9 cellular contexts compared by ENCODE assay signal in the genomic region with DNA sequence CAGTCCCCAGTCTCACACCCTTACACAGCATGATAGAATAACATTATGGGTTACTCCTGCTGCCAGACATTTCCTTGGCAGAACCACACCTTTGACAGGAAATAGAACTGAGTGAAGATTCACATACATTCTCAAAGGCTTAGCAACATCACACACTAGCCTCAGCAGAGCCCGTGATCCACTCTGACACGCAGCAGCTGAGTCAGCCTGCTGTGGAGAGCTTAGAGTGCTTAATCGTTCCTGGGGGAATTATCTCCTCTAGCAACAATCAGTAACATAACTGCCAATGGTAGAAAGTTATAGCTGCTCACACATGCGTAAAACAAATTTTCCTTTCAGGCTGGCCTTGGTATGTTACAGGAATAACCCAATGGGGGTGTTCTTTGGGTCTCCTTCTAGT.
A peak's percentile ranks its signal among the peaks of the same experiment; 100 is the strongest.
DNase-seq lines count a peak whose midpoint lies in the region; ATAC-seq, FAIRE-seq and TF ChIP-seq lines count a peak whose summit lies in the region.
"Had no signal": no experiment of that assay in that cellular context is flagged by ENCODE, and none has a peak within 500 bp of the region (broad histone marks: within the 10 kb centered on the region; RNA-seq: fewer than 3 reads in every experiment).

No MANE protein-coding gene starts in this region.

- no peak overlapping the region for H4K5ac ChIP-seq in mesendoderm (ENCODE audit: low read length)

- H3K18ac ChIP-seq in mesendoderm (ENCODE audit: low read length) = peak overlapping the region; percentile 56

- no peak overlapping the region for H2BK120ac ChIP-seq in mesendoderm (ENCODE audit: low read depth, low read length)

- no peaks in the 10 kb centered on the region for H3K36me3 Mint-ChIP-seq in T-helper 17 cell (ENCODE audit: low read depth)

- H4K8ac ChIP-seq in mesendoderm (ENCODE audit: low read depth, low read length) = no peak overlapping the region

- peak; percentile 62 for ATAC-seq in body of pancreas
- ATAC-seq in HG03432 (IDR thresholded peaks at IDR 0.05; ENCODE audit: unreplicated experiment) = no peak
- no peak for ATAC-seq in T-helper 17 cell

- H3K9me3 ChIP-seq in body of pancreas (no peaks in the 10 kb centered on the region), T-helper 17 cell (ENCODE audit: control insufficient read depth, low read length, poor library complexity, severe bottlenecking) (no peaks in the 10 kb centered on the region)

- no peaks in the 10 kb centered on the region for H3K79me1 ChIP-seq in mesendoderm (ENCODE audit: low read length)

- H3K4me2 ChIP-seq in mesendoderm (ENCODE audit: low read length) = no peak overlapping the region

- H3K9ac ChIP-seq in mesendoderm (ENCODE audit: low read length) = no peak overlapping the region

- H2BK15ac ChIP-seq in mesendoderm (replicated peaks; ENCODE audit: low read depth) = no peak overlapping the region

- no peaks in the 10 kb centered on the region for H3K27me3 ChIP-seq in body of pancreas
- H3K27me3 ChIP-seq in mesendoderm (ENCODE audit: insufficient read depth, low read length, poor library complexity) = no peaks in the 10 kb centered on the region

- no peak overlapping the region for H3K56ac ChIP-seq in mesendoderm (ENCODE audit: low read length)

- H2BK5ac ChIP-seq in mesendoderm (ENCODE audit: low read length) = no peak overlapping the region

- peak overlapping the region; percentile 79 for H3K4ac ChIP-seq in mesendoderm (ENCODE audit: low read depth, low read length)

- H3K36me3 ChIP-seq in body of pancreas (replicated peaks in 1 of 2; ENCODE audit: insufficient read depth in 1 of 2, low read depth in 2 of 2) = no peaks in the 10 kb centered on the region
- H3K36me3 ChIP-seq in mesendoderm (ENCODE audit: control insufficient read depth, insufficient read depth, low read length) = no peaks in the 10 kb centered on the region

- H3K27ac Mint-ChIP-seq in T-helper 17 cell = no peak overlapping the region
- H3K27ac Mint-ChIP-seq: T-helper 1 cell treated with Interleukin-12 subunit alpha and Interleukin-12 subunit beta and Interleukin-4 antibody, amounts not matched to agents 30 μg/mL and 1 μg/mL, for 36 hours had no signal

- FAIRE-seq in D721Med (lab: Jason Lieb, UNC) = peak; percentile 80

- DNase-seq in D721Med (ENCODE audit: insufficient read length, low spot score) (no peak), NCI-H1694 treated with DMSO at 0.1 percent for 48 hours (lab: John Stamatoyannopoulos, UW) (peak; percentile 54), body of pancreas (peak in 3 of 4 donors; percentile 19 to 45 (median 35)), mesendoderm (peak; percentile 96), hippocampal formation (lab: John Stamatoyannopoulos, UW) (no peak), GDM1 (lab: John Stamatoyannopoulos, UW) (no peak), T-helper 17 cell (no peak)

- no peaks in the 10 kb centered on the region for H3K4me1 Mint-ChIP-seq in T-helper 17 cell

- 40 to 55% methylated on average over 4 of the region's 4 CpGs for WGBS in body of pancreas, 2 donors
- WGBS in mesendoderm (ENCODE audit: extremely low coverage, insufficient coverage, low lambda C conversion rate) = no CpG with 5 or more reads among the region's 4 CpGs

- TF ChIP-seq CTCF in D721Med (IDR thresholded peaks at IDR 0.05; ENCODE audit: insufficient read depth, missing control alignments) = no peak
- TF ChIP-seq CTCF in body of pancreas (IDR thresholded peaks at IDR 0.05) = no peak

- H3K23ac ChIP-seq in mesendoderm (ENCODE audit: low read length) = no peak overlapping the region

- no peaks in the 10 kb centered on the region for H3K79me2 ChIP-seq in mesendoderm (ENCODE audit: control insufficient read depth, insufficient read depth, low read length)

- H3K4me3 ChIP-seq in body of pancreas (no peak overlapping the region), mesendoderm (ENCODE audit: low read length) (no peak overlapping the region)

- no peaks in the 10 kb centered on the region for H3K4me1 ChIP-seq in body of pancreas
- H3K4me1 ChIP-seq in mesendoderm (ENCODE audit: control insufficient read depth, low read depth, low read length) = peaks cover 5% of the 10 kb centered on the region

- H2AK5ac ChIP-seq in mesendoderm (ENCODE audit: low read length) = no peak overlapping the region

- H3K27ac ChIP-seq in body of pancreas (no peak overlapping the region), mesendoderm (ENCODE audit: low read depth, low read length) (peak overlapping the region; percentile 46)

- TF ChIP-seq POLR2A in body of pancreas (IDR thresholded peaks at IDR 0.05) = no peak

- H3K4me3 Mint-ChIP-seq in T-helper 17 cell = no peak overlapping the region
- H3K4me3 Mint-ChIP-seq: T-helper 1 cell treated with Interleukin-12 subunit alpha and Interleukin-12 subunit beta and Interleukin-4 antibody, amounts not matched to agents 30 μg/mL and 1 μg/mL, for 36 hours had no signal

- intact Hi-C loops in body of pancreas (cut with DNase I) = no loop called here

- no peaks in the 10 kb centered on the region for H3K27me3 Mint-ChIP-seq in T-helper 17 cell

Comparison
In these comparisons a context has a peak if more than half of its experiments do, and no peak if none do; other contexts are left out.
1. DNase-seq: peak in NCI-H1694 treated with DMSO at 0.1 percent for 48 hours (single experiment), body of pancreas (3 of 4) and mesendoderm (single experiment); none in D721Med (single experiment), hippocampal formation (0 of 2), GDM1 (single experiment) and T-helper 17 cell (0 of 3).